ENCODE assay signal across 9 cellular contexts in the genomic region with DNA sequence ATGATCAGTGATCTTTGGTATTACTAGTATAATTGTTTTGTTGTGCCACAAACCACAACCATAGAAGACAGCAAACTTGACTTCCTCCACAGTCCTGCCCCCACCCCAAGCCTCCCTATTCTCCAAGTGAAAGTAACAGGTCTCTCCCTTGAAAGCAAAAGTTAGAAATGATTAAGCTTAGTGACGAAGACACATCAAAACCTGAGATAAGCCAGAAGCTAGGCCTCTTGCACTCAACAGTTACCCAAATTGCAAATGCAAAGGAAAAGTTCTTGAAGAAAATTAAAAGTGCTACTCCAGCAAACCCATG. TPM values are rescaled to one million over a fixed set of nuclear protein-coding genes. Genes with fewer than 3 reads are reported as not detected.
A peak's percentile ranks its signal among the peaks of the same experiment; 100 is the strongest.
DNase-seq lines count a peak whose midpoint lies in the region; ATAC-seq lines count a peak whose summit lies in the region.
"Had no signal": no experiment of that assay in that cellular context is flagged by ENCODE, and none has a peak within 500 bp of the region (broad histone marks: within the 10 kb centered on the region; RNA-seq: fewer than 3 reads in every experiment).

No MANE protein-coding gene starts in this region.

- DNase-seq in activated CD8-positive, alpha-beta T cell treated with anti-CD3 and anti-CD28 coated beads, Interleukin-2, amount 10 ng/mL, durations not matched to agents 7 days and 5 days: peak; percentile 83
- DNase-seq in stimulated activated CD4-positive, alpha-beta T cell treated with anti-CD3 and anti-CD28 coated beads, Interleukin-12 subunit alpha, Interleukin-12 subunit beta, amount 100 ng/mL, for 24 hours (ENCODE audit: low read depth in 2 of 2): peak; percentile 33 to 55
- DNase-seq in cortex of kidney (lab: John Stamatoyannopoulos, UW) (no peak), NCI-H446 treated with DMSO at 0.1 percent for 48 hours (lab: John Stamatoyannopoulos, UW) (no peak), NCI-H510A (lab: John Stamatoyannopoulos, UW) (no peak), left colon (no peak)

- no peaks in the 10 kb centered on the region for H3K27me3 Mint-ChIP-seq in activated CD8-positive, alpha-beta T cell treated with anti-CD3 and anti-CD28 coated beads, Interleukin-2, amount 10 ng/mL, durations not matched to agents 7 days and 5 days (ENCODE audit: low read depth)

- intact Hi-C loops in left colon (cut with DNase I, micrococcal nuclease): no loop called here

- no peaks in the 10 kb centered on the region for H3K9me3 Mint-ChIP-seq in activated CD8-positive, alpha-beta T cell treated with anti-CD3 and anti-CD28 coated beads, Interleukin-2, amount 10 ng/mL, durations not matched to agents 7 days and 5 days (ENCODE audit: insufficient read depth)

- peaks cover 67% of the 10 kb centered on the region for H3K36me3 Mint-ChIP-seq in activated CD8-positive, alpha-beta T cell treated with anti-CD3 and anti-CD28 coated beads, Interleukin-2, amount 10 ng/mL, durations not matched to agents 7 days and 5 days (ENCODE audit: low read depth)

- H3K27ac Mint-ChIP-seq in activated CD8-positive, alpha-beta T cell treated with anti-CD3 and anti-CD28 coated beads, Interleukin-2, amount 10 ng/mL, durations not matched to agents 7 days and 5 days: peak overlapping the region; percentile 88

- CTCF ChIA-PET in activated CD8-positive, alpha-beta T cell treated with anti-CD3 and anti-CD28 coated beads, Interleukin-2, amount 10 ng/mL, durations not matched to agents 7 days and 5 days (lab: Charles Lee): interaction anchor here (0.7 to 3.6 kb wide), 4 partner anchors 12 to 35 kb away, joined by 4 to 40 read pairs (median 7); partner anchors contain the start of gene TYSND1

- POLR2A ChIA-PET in activated CD8-positive, alpha-beta T cell treated with anti-CD3 and anti-CD28 coated beads, Interleukin-2, amount 10 ng/mL, durations not matched to agents 7 days and 5 days (lab: Charles Lee): interaction anchor here (1.1 to 1.3 kb wide), 2 partner anchors 14 to 16 kb away, joined by 3 to 6 read pairs; partner anchors contain the start of gene TYSND1

- ATAC-seq in GM18861 (IDR thresholded peaks at IDR 0.05; ENCODE audit: unreplicated experiment) (peak; percentile 58), HG03064 (IDR thresholded peaks at IDR 0.05; ENCODE audit: low read depth, unreplicated experiment) (peak; percentile 87), left colon (no peak)
- ATAC-seq in activated CD8-positive, alpha-beta T cell treated with anti-CD3 and anti-CD28 coated beads, Interleukin-2, amount 10 ng/mL, durations not matched to agents 7 days and 5 days: peak; percentile 90
- ATAC-seq: left lobe of liver had no signal

- H3K4me3 Mint-ChIP-seq in activated CD8-positive, alpha-beta T cell treated with anti-CD3 and anti-CD28 coated beads, Interleukin-2, amount 10 ng/mL, durations not matched to agents 7 days and 5 days: peak overlapping the region; percentile 61

- H3K4me1 Mint-ChIP-seq in activated CD8-positive, alpha-beta T cell treated with anti-CD3 and anti-CD28 coated beads, Interleukin-2, amount 10 ng/mL, durations not matched to agents 7 days and 5 days (ENCODE audit: low read depth): peaks cover 61% of the 10 kb centered on the region

RNA-seq across cellular contexts. Expression of gene SAR1A, which starts 7.5 kb away (rescaled TPM):
- total RNA-seq in activated CD8-positive, alpha-beta T cell treated with anti-CD3 and anti-CD28 coated beads, Interleukin-2, amount 10 ng/mL, durations not matched to agents 7 days and 5 days: 100 to 1,000 TPM; 157 to 160 TPM
- 10 to 100 TPM; 81.4 to 92.6 TPM for total RNA-seq in left colon

RNA-seq across cellular contexts. Expression of gene TYSND1, which starts 16.3 kb away (rescaled TPM):
- total RNA-seq in activated CD8-positive, alpha-beta T cell treated with anti-CD3 and anti-CD28 coated beads, Interleukin-2, amount 10 ng/mL, durations not matched to agents 7 days and 5 days: 10 to 100 TPM; 12.0 to 13.4 TPM
- total RNA-seq in left colon: 10 to 100 TPM; 12.5 to 20.0 TPM

RNA-seq across cellular contexts. Expression of gene AIFM2, which starts 30.2 kb away (rescaled TPM):
- 1 to 10 TPM; 7.2 to 7.5 TPM for total RNA-seq in activated CD8-positive, alpha-beta T cell treated with anti-CD3 and anti-CD28 coated beads, Interleukin-2, amount 10 ng/mL, durations not matched to agents 7 days and 5 days
- total RNA-seq in left colon: 10 to 100 TPM; 21.8 to 32.4 TPM

Comparison
In these comparisons a context has a peak if more than half of its experiments do, and no peak if none do; other contexts are left out.
1. DNase-seq: peak in activated CD8-positive, alpha-beta T cell treated with anti-CD3 and anti-CD28 coated beads, Interleukin-2, amount 10 ng/mL, durations not matched to agents 7 days and 5 days (single experiment) and stimulated activated CD4-positive, alpha-beta T cell treated with anti-CD3 and anti-CD28 coated beads, Interleukin-12 subunit alpha, Interleukin-12 subunit beta, amount 100 ng/mL, for 24 hours (2 of 2); none in cortex of kidney (single experiment), NCI-H446 treated with DMSO at 0.1 percent for 48 hours (single experiment), NCI-H510A (single experiment) and left colon (0 of 2).